ENCODE assay signal across 8 cellular contexts in the genomic region with DNA sequence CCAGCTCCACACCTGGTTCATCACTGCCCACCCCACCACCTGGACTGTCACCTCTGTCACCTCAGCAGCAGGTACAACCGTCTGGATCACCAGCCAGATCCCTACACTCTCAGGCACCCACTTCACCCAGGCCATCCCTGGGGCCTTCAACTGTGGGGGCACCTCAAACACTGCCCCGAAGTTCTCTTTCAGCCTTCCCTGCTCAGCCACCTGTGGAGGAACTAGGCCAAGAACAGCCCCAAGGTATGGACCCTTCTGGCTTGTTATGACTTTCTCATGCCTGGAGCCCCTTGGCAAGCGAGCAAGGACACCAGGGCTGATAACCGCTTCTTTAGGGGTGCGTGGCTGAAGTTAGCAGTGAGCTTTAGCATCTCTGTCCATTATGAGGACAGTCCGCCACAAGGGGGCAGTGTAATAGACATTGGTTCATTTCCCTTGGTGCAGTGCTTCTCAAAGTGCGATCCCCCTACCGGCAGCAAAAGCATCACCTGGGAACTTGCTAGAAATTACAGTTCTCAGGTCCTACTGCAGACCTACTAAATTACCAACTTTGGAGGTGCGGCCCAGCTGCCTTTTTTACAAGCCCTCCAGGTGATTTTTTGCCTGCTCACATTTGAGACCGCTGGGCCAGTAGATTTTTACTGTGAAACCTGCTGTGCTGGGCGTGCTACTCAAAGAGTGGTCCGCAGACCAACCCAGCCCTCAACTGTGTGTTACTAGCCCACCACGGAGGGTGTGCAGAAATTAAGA. TPM values are rescaled to one million over a fixed set of nuclear protein-coding genes. Genes with fewer than 3 reads are reported as not detected.
DNase-seq lines count a peak whose midpoint lies in the region; ATAC-seq and TF ChIP-seq lines count a peak whose summit lies in the region.

No MANE protein-coding gene starts in this region.

- no peaks in the 10 kb centered on the region for H3K79me2 ChIP-seq in OCI-LY3 (ENCODE audit: low read length)

- H2AFZ ChIP-seq in OCI-LY3 (ENCODE audit: low read depth, low read length), result no peak overlapping the region

- peak overlapping the region; percentile 46 for H3K4me2 ChIP-seq in OCI-LY3 (ENCODE audit: low read length)

- no peaks in the 10 kb centered on the region for H3K36me3 Mint-ChIP-seq in naive B cell

- no peaks in the 10 kb centered on the region for H3K36me3 ChIP-seq in OCI-LY3 (replicated peaks; ENCODE audit: low read depth, low read length)

- in situ Hi-C loops in KBM-7 (cut with MboI; ENCODE audit: low pct_unique_long_range_greater_than_20kb, low sequenced_read_pairs), result no loop called here

- no peaks in the 10 kb centered on the region for H3K9me3 Mint-ChIP-seq in naive B cell

- ATAC-seq in naive B cell (ENCODE audit: low read depth in 2 of 2), result peak; percentile 98 to 99

- H3K4me3 Mint-ChIP-seq in naive B cell, result no peak overlapping the region

- H3K4me3 ChIP-seq in OCI-LY3 (ENCODE audit: low read length) (no peak overlapping the region), epithelial cell of proximal tubule (ENCODE audit: low read depth, low read length) (no peak overlapping the region)

- no peaks in the 10 kb centered on the region for H3K9me3 ChIP-seq in OCI-LY3 (ENCODE audit: insufficient read depth, low read length)

- DNase-seq in AG09319 (ENCODE audit: extremely low read depth, low read depth), result peak; percentile 64
- peak; percentile 71 for DNase-seq in GM19238 (ENCODE audit: insufficient read length, low spot score)
- DNase-seq in KBM-7, result peak; percentile 91
- peak; percentile 89 for DNase-seq in activated CD8-positive, alpha-beta memory T cell treated with anti-CD3 and anti-CD28 coated beads, Interleukin-2, amount 50 U/mL, for 24 hours (ENCODE audit: extremely low read depth)
- DNase-seq in epithelial cell of proximal tubule (ENCODE audit: low read depth), result peak; percentile 50
- peak; percentile 88 for DNase-seq in naive B cell
- peak; percentile 74 to 88 for DNase-seq in stimulated activated CD8-positive, alpha-beta memory T cell treated with anti-CD3 and anti-CD28 coated beads, Interleukin-7, amount 100 ng/mL, for 4 hours (ENCODE audit: low read depth in 2 of 2)

- H3K27ac Mint-ChIP-seq in naive B cell, result peak overlapping the region in 1 of 6 donors; percentile 7

- H3K4me1 Mint-ChIP-seq in naive B cell, result peaks cover 5 to 9% (median 6%) of the 10 kb centered on the region in 3 donors

- peaks cover 34% of the 10 kb centered on the region for H3K27me3 ChIP-seq in OCI-LY3 (ENCODE audit: low read depth, low read length)

- H3K27me3 Mint-ChIP-seq in naive B cell, result peaks cover 13 to 36% (median 31%) of the 10 kb centered on the region in 3 donors

- no peak overlapping the region for H3K9ac ChIP-seq in OCI-LY3 (ENCODE audit: low read length)

- H3K27ac ChIP-seq in OCI-LY3 (ENCODE audit: low read length), result no peak overlapping the region

- no peaks in the 10 kb centered on the region for H4K20me1 ChIP-seq in OCI-LY3 (ENCODE audit: insufficient read depth, low read length)

- peaks cover 7% of the 10 kb centered on the region for H3K4me1 ChIP-seq in OCI-LY3 (ENCODE audit: low read length)

- TF ChIP-seq CTCF in AG09319 (IDR thresholded peaks at IDR 0.05; ENCODE audit: low read depth, low read length) (peak; percentile 85), OCI-LY3 (IDR thresholded peaks at IDR 0.05; ENCODE audit: low read depth, low read length) (peak; percentile 99), epithelial cell of proximal tubule (conservative IDR thresholded peaks at IDR 0.05; ENCODE audit: low read depth, low read length) (peak; percentile 98)

RNA-seq across cellular contexts. Expression of a gene that starts 32.5 kb away (rescaled TPM):
- not detected in 2 replicates for total RNA-seq in epithelial cell of proximal tubule
- under 1 TPM in 1 of 6 donors, not detected in 5; 0.27 TPM for polyA plus RNA-seq in naive B cell (ENCODE audit: low read depth in 6 of 6)

RNA-seq across cellular contexts. Expression of a gene that starts 34.3 kb away (rescaled TPM):
- total RNA-seq in epithelial cell of proximal tubule, result under 0.01 TPM in 1 of 2 replicates, not detected in the other
- not detected for polyA plus RNA-seq in naive B cell (ENCODE audit: low read depth in 6 of 6)
